26 cellular contexts compared by ENCODE assay signal in the genomic region with DNA sequence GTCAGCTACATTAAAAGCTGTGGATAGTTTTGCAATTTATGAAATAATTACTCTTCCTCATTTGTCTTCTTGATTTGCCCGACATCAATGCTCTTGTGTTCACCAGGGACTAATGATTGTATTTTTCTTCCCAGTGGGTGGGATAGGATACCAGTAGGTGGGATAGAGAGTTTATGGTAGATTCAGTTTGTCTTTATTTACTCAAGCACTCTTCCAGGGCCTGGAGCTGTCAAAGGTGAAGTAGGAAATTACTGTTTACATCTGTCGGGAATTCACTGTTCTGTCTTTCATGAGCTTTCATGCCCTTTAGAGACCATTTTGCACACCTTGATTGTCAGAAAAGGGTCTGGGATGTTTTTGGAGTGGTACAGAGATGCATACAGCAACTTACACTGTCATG. TPM values are rescaled to one million over a fixed set of nuclear protein-coding genes. Genes with fewer than 3 reads are reported as not detected.
A peak's percentile ranks its signal among the peaks of the same experiment; 100 is the strongest.
DNase-seq lines count a peak whose midpoint lies in the region; ATAC-seq lines count a peak whose summit lies in the region.
"Had no signal": no experiment of that assay in that cellular context is flagged by ENCODE, and none has a peak within 500 bp of the region (broad histone marks: within the 10 kb centered on the region; RNA-seq: fewer than 3 reads in every experiment).

No MANE protein-coding gene starts in this region.

- ATAC-seq in GM21576 (IDR thresholded peaks at IDR 0.05; ENCODE audit: unreplicated experiment) (no peak), HG03095 (IDR thresholded peaks at IDR 0.05; ENCODE audit: unreplicated experiment) (no peak)
- ATAC-seq in activated T-helper 17 cell treated with anti-CD3 and anti-CD28 coated beads, Interleukin-2, amount 50 U/mL, for 72 hours (replicated peaks), result no peak
- ATAC-seq: A549, lower lobe of right lung, Panc1 had no signal

- H3K27me3 Mint-ChIP-seq in activated naive CD4-positive, alpha-beta T cell treated with anti-CD3 and anti-CD28 coated beads, Interleukin-2, amount 50 U/mL, for 24 hours, result no peaks in the 10 kb centered on the region
- H3K27me3 Mint-ChIP-seq in activated T-helper 17 cell treated with anti-CD3 and anti-CD28 coated beads, Interleukin-2, amount 50 U/mL, for 72 hours, result no peaks in the 10 kb centered on the region
- H3K27me3 Mint-ChIP-seq: activated naive CD4-positive, alpha-beta T cell treated with anti-CD3 and anti-CD28 coated beads, Interleukin-2, amount 10 ng/mL, durations not matched to agents 7 days and 5 days had no signal

- H3K4me3 Mint-ChIP-seq in activated naive CD4-positive, alpha-beta T cell treated with anti-CD3 and anti-CD28 coated beads, Interleukin-2, amount 50 U/mL, for 24 hours, result no peak overlapping the region
- no peak overlapping the region for H3K4me3 Mint-ChIP-seq in activated T-helper 17 cell treated with anti-CD3 and anti-CD28 coated beads, Interleukin-2, amount 50 U/mL, for 72 hours
- H3K4me3 Mint-ChIP-seq: activated naive CD4-positive, alpha-beta T cell treated with anti-CD3 and anti-CD28 coated beads, Interleukin-2, amount 10 ng/mL, durations not matched to agents 7 days and 5 days; activated T-helper 1 cell treated with anti-CD3 and anti-CD28 coated beads, Interleukin-12 subunit alpha, Interleukin-12 subunit beta, Interleukin-2, Interleukin-4 antibody, amounts not matched to agents 30 ng/mL and 10 ng/mL and 1 ng/mL, durations not matched to agents 14 hours and 24 hours and 36 hours; H9; nephron had no signal

- H3K4me1 Mint-ChIP-seq in activated naive CD4-positive, alpha-beta T cell treated with anti-CD3 and anti-CD28 coated beads, Interleukin-2, amount 50 U/mL, for 24 hours, result peaks cover 69% of the 10 kb centered on the region
- peaks cover 41% of the 10 kb centered on the region for H3K4me1 Mint-ChIP-seq in activated T-helper 17 cell treated with anti-CD3 and anti-CD28 coated beads, Interleukin-2, amount 50 U/mL, for 72 hours

- peaks cover 8% of the 10 kb centered on the region for H3K36me3 Mint-ChIP-seq in activated naive CD4-positive, alpha-beta T cell treated with anti-CD3 and anti-CD28 coated beads, Interleukin-2, amount 50 U/mL, for 24 hours
- H3K36me3 Mint-ChIP-seq in activated T-helper 17 cell treated with anti-CD3 and anti-CD28 coated beads, Interleukin-2, amount 50 U/mL, for 72 hours (ENCODE audit: low read depth), result peaks cover 25% of the 10 kb centered on the region

- DNase-seq in activated naive CD4-positive, alpha-beta T cell treated with anti-CD3 and anti-CD28 coated beads, Interleukin-2, amount 50 U/mL, for 16 hours, result no peak
- peak; percentile 38 for DNase-seq in NCI-H345 (lab: John Stamatoyannopoulos, UW)
- peak; percentile 49 for DNase-seq in islet precursor cell
- DNase-seq in LoVo (ENCODE audit: low spot score), result no peak
- DNase-seq: activated CD4-positive, alpha-beta T cell treated with anti-CD3 and anti-CD28 coated beads, Interleukin-2, amount 50 U/mL, for 4 hours; activated CD4-positive, CD25-positive, alpha-beta regulatory T cell; activated naive CD4-positive, alpha-beta T cell treated with anti-CD3 and anti-CD28 coated beads, Interleukin-2, amount 10 ng/mL, durations not matched to agents 7 days and 5 days; amygdala; DMS79; effector CD8-positive, alpha-beta T cell; GDM1; H9; lower lobe of right lung; NCI-H1694; ovary; SIG-M5; small intestine; trophoblast cell had no signal

- no peaks in the 10 kb centered on the region for H3K9me3 Mint-ChIP-seq in activated naive CD4-positive, alpha-beta T cell treated with anti-CD3 and anti-CD28 coated beads, Interleukin-2, amount 50 U/mL, for 24 hours
- no peaks in the 10 kb centered on the region for H3K9me3 Mint-ChIP-seq in activated T-helper 17 cell treated with anti-CD3 and anti-CD28 coated beads, Interleukin-2, amount 50 U/mL, for 72 hours
- H3K9me3 Mint-ChIP-seq: activated T-helper 1 cell treated with anti-CD3 and anti-CD28 coated beads, Interleukin-12 subunit alpha, Interleukin-12 subunit beta, Interleukin-2, Interleukin-4 antibody, amounts not matched to agents 30 ng/mL and 10 ng/mL and 1 ng/mL, durations not matched to agents 14 hours and 24 hours and 36 hours had no signal

- H3K27ac Mint-ChIP-seq in activated naive CD4-positive, alpha-beta T cell treated with anti-CD3 and anti-CD28 coated beads, Interleukin-2, amount 50 U/mL, for 24 hours, result peak overlapping the region; percentile 66
- no peak overlapping the region for H3K27ac Mint-ChIP-seq in activated T-helper 17 cell treated with anti-CD3 and anti-CD28 coated beads, Interleukin-2, amount 50 U/mL, for 72 hours
- H3K27ac Mint-ChIP-seq: activated naive CD4-positive, alpha-beta T cell treated with anti-CD3 and anti-CD28 coated beads, Interleukin-2, amount 10 ng/mL, durations not matched to agents 7 days and 5 days; activated T-helper 1 cell treated with anti-CD3 and anti-CD28 coated beads, Interleukin-12 subunit alpha, Interleukin-12 subunit beta, Interleukin-2, Interleukin-4 antibody, amounts not matched to agents 30 ng/mL and 10 ng/mL and 1 ng/mL, durations not matched to agents 14 hours and 24 hours and 36 hours had no signal

RNA-seq across cellular contexts. Expression of a gene that starts 36.7 kb away (rescaled TPM):
- total RNA-seq in activated T-helper 17 cell treated with anti-CD3 and anti-CD28 coated beads, Interleukin-2, amount 50 U/mL, for 72 hours, result 10 to 100 TPM; 45.9 to 49.0 TPM

Comparison
In these comparisons a context has a peak if more than half of its experiments do, and no peak if none do; other contexts are left out.
1. DNase-seq: peak in NCI-H345 (single experiment) and islet precursor cell (single experiment); none in activated naive CD4-positive, alpha-beta T cell treated with anti-CD3 and anti-CD28 coated beads, Interleukin-2, amount 50 U/mL, for 16 hours (single experiment) and LoVo (single experiment).